27 cellular contexts compared by ENCODE assay signal in the genomic region with DNA sequence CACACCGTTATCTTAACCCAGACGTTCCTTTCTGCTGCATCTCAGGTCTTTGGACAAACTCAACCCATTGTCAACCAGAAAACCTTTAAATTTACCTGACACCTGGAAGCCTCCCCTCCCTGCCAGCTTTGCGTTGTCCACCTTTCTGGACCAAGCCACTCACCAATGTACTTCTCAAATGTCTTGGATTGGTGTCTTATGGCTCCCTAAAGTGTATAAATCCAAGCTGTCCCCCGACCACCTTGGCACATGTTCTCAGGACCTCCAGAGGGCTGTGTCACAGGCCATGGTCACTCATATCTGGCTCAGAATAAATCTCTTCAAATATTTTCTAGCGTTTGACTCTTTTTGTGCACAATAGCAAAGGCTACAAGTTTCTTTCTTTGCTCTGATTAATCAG.
"Had no signal": no experiment of that assay in that cellular context is flagged by ENCODE, and none has a peak within 500 bp of the region (broad histone marks: within the 10 kb centered on the region; RNA-seq: fewer than 3 reads in every experiment).

No MANE protein-coding gene starts in this region.

- FAIRE-seq: islet of Langerhans had no signal

- DNase-seq: dermis blood vessel endothelial cell; effector memory CD4-positive, alpha-beta T cell; foreskin fibroblast; heart left ventricle; hippocampal formation; kidney glomerular epithelial cell; left ventricle myocardium inferior; lower lobe of right lung; mucosa of descending colon; naive B cell; stimulated activated CD4-positive, alpha-beta T cell treated with anti-CD3 and anti-CD28 coated beads, Interleukin-4, amount 100 ng/mL, for 4 hours; stimulated activated naive B cell treated with anti-CD40 and anti-IgM and Interleukin-4, amounts not matched to agents 10 μg/mL and 1 μg/mL and 100 μg/mL, for 72 hours; trophoblast cell had no signal

- H2AFZ ChIP-seq: parathyroid adenoma had no signal

- H3K9ac ChIP-seq: parathyroid adenoma had no signal

- H3K4me3 Mint-ChIP-seq: central memory CD8-positive, alpha-beta T cell; mesothelial cell of epicardium; naive B cell; natural killer cell treated with Interleukin-12 subunit alpha and Interleukin-12 subunit beta and Interleukin-15 and Interleukin-18, amount 100 ng/mL, for 72 hours; neural crest cell; stimulated activated naive B cell treated with anti-CD40 and anti-IgM and Interleukin-4, amounts not matched to agents 10 μg/mL and 1 μg/mL and 100 μg/mL, for 72 hours; stimulated activated naive CD8-positive, alpha-beta T cell treated with anti-CD3 and anti-CD28 coated beads, Interleukin-15, Interleukin-2, amounts not matched to agents 100 ng/mL and 50 ng/mL, for 24 hours had no signal

- ATAC-seq: gastrocnemius medialis; heart left ventricle; left colon; lower lobe of right lung; mucosa of descending colon; natural killer cell treated with Interleukin-12 subunit alpha and Interleukin-12 subunit beta and Interleukin-15 and Interleukin-18, amount 100 ng/mL, for 72 hours; stimulated activated naive B cell treated with anti-CD40 and anti-IgM and Interleukin-4, amounts not matched to agents 10 μg/mL and 1 μg/mL and 100 μg/mL, for 72 hours had no signal

- H3K27ac ChIP-seq: cardiac muscle cell, coronary artery, lower lobe of right lung, parathyroid adenoma, prostate gland, sigmoid colon had no signal

- H3K36me3 ChIP-seq: cardiac muscle cell, gastrocnemius medialis, heart left ventricle, left ventricle myocardium inferior, lower lobe of right lung, prostate gland, right atrium auricular region, sigmoid colon had no signal

- H3K9me3 ChIP-seq: gastrocnemius medialis, lower lobe of right lung, mucosa of descending colon, prostate gland, right atrium auricular region, sigmoid colon had no signal

- H3K27me3 Mint-ChIP-seq: stimulated activated naive CD8-positive, alpha-beta T cell treated with anti-CD3 and anti-CD28 coated beads, Interleukin-15, Interleukin-2, amounts not matched to agents 100 ng/mL and 50 ng/mL, for 24 hours had no signal

- H3K9me3 Mint-ChIP-seq: neural crest cell had no signal

- H3K79me2 ChIP-seq: parathyroid adenoma had no signal

- H3K4me3 ChIP-seq: cardiac muscle cell, coronary artery, gastrocnemius medialis, heart left ventricle, left ventricle myocardium inferior, lower lobe of right lung, mucosa of descending colon, prostate gland, right atrium auricular region, sigmoid colon had no signal

- H3K4me1 ChIP-seq: lower lobe of right lung, parathyroid adenoma, prostate gland had no signal

- H3K27ac Mint-ChIP-seq: mesothelial cell of epicardium; naive B cell; natural killer cell treated with Interleukin-12 subunit alpha and Interleukin-12 subunit beta and Interleukin-15 and Interleukin-18, amount 100 ng/mL, for 72 hours; stimulated activated naive B cell treated with anti-CD40 and anti-IgM and Interleukin-4, amounts not matched to agents 10 μg/mL and 1 μg/mL and 100 μg/mL, for 72 hours; stimulated activated naive CD8-positive, alpha-beta T cell treated with anti-CD3 and anti-CD28 coated beads, Interleukin-15, Interleukin-2, amounts not matched to agents 100 ng/mL and 50 ng/mL, for 24 hours had no signal

- H3K27me3 ChIP-seq: cardiac muscle cell, gastrocnemius medialis, heart left ventricle, right atrium auricular region, sigmoid colon had no signal

- H3K36me3 Mint-ChIP-seq: mesothelial cell of epicardium; natural killer cell treated with Interleukin-12 subunit alpha and Interleukin-12 subunit beta and Interleukin-15 and Interleukin-18, amount 100 ng/mL, for 72 hours; stimulated activated naive B cell treated with anti-CD40 and anti-IgM and Interleukin-4, amounts not matched to agents 10 μg/mL and 1 μg/mL and 100 μg/mL, for 72 hours had no signal

- H3K4me1 Mint-ChIP-seq: central memory CD8-positive, alpha-beta T cell; mesothelial cell of epicardium; naive B cell; stimulated activated naive B cell treated with anti-CD40 and anti-IgM and Interleukin-4, amounts not matched to agents 10 μg/mL and 1 μg/mL and 100 μg/mL, for 72 hours had no signal
